ENCODE assay signal across 8 cellular contexts in the genomic region with DNA sequence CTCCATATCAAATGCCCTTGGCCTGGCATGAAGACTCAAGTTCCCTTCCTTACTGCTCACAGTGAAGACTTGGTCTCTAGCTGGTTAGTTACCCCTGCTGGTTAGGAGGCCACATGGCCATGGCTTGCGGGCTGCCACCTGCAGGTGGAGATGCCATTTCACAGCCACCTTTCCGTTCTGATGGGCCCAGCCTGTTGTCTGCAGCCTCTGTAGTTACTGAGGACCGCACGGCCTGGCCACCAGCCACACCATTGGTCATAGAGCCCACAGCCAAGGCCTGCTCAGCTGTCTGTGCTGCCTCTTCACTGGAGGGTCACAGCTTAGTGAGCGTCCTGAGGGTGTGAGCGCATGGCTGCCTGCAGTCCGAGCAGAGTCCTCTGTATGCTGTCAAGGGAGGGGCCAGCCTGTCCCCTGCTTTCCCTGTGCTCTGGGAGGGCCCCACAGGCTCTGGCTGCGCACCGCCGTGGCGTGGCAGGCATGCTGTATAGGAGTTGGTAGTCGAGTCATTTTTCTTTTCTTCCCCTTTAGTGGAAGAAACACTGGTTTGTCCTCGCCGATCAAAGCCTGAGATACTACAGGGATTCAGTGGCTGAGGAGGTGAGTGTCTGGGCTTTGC. TPM values are rescaled to one million over a fixed set of nuclear protein-coding genes. Genes with fewer than 3 reads are reported as not detected.
A peak's percentile ranks its signal among the peaks of the same experiment; 100 is the strongest.
DNase-seq lines count a peak whose midpoint lies in the region; ATAC-seq and TF ChIP-seq lines count a peak whose summit lies in the region.

No MANE protein-coding gene starts in this region.

- CTCF ChIA-PET in AG04449 (lab: Yijun Ruan, JAX): no interaction called here

- H3K9me2 ChIP-seq in GM23248 (ENCODE audit: insufficient read depth): no peaks in the 10 kb centered on the region

- peaks cover 49% of the 10 kb centered on the region for H3F3A ChIP-seq in GM23248 (ENCODE audit: insufficient read depth)

- peaks cover 9% of the 10 kb centered on the region for H3K79me2 ChIP-seq in GM23248 (ENCODE audit: insufficient read depth)

- H2AFZ ChIP-seq in GM23248: no peak overlapping the region

- intact Hi-C loops in head of caudate nucleus (cut with DNase I): no loop called here

- no peak overlapping the region for H3K27ac ChIP-seq in GM23248
- H3K27ac ChIP-seq in WERI-Rb-1: no peak overlapping the region
- no peak overlapping the region for H3K27ac ChIP-seq in iPS DF 6.9 (ENCODE audit: low read length)

- H3K4me1 ChIP-seq in GM23248 (ENCODE audit: insufficient read depth) (peaks cover 33% of the 10 kb centered on the region), iPS DF 6.9 (ENCODE audit: control insufficient read depth, insufficient read depth, low read length) (no peaks in the 10 kb centered on the region)

- WGBS in GM23248 (ENCODE audit: low coverage in 1 of 2, low lambda C conversion rate in 2 of 2, missing lambda C conversion rate in 2 of 2), 2 experiments: 80 to 83% methylated on average over 14 of the region's 14 CpGs
- no CpG with 5 or more reads among the region's 14 CpGs for WGBS in iPS DF 6.9 (ENCODE audit: insufficient coverage, insufficient read length)

- H3K4me3 ChIP-seq in AG04449 (ENCODE audit: low read depth, low read length) (no peak overlapping the region), GM23248 (no peak overlapping the region), WERI-Rb-1 (ENCODE audit: low read depth, low read length) (no peak overlapping the region), iPS DF 6.9 (ENCODE audit: low read length) (no peak overlapping the region)

- H3K27me3 ChIP-seq in GM23248 (replicated peaks; ENCODE audit: insufficient read depth) (no peaks in the 10 kb centered on the region), WERI-Rb-1 (ENCODE audit: insufficient read depth, low read depth, severe bottlenecking) (no peaks in the 10 kb centered on the region), iPS DF 6.9 (ENCODE audit: control insufficient read depth, insufficient read depth, low read length) (no peaks in the 10 kb centered on the region)

- ATAC-seq in GM21360 (IDR thresholded peaks at IDR 0.05; ENCODE audit: unreplicated experiment): no peak

- H3K36me3 ChIP-seq in GM23248 (ENCODE audit: low read depth): peaks cover 45% of the 10 kb centered on the region; the same call in 1 of the 2 replicates
- H3K36me3 ChIP-seq in WERI-Rb-1: peaks cover 87% of the 10 kb centered on the region
- peaks cover 14% of the 10 kb centered on the region for H3K36me3 ChIP-seq in iPS DF 6.9 (ENCODE audit: control insufficient read depth, insufficient read depth, low read length)

- peak; percentile 20 for TF ChIP-seq CTCF in AG04449 (IDR thresholded peaks at IDR 0.05; ENCODE audit: insufficient read depth, low read length, missing control alignments)
- peak; percentile 70 for TF ChIP-seq CTCF in WERI-Rb-1 (IDR thresholded peaks at IDR 0.05; ENCODE audit: low read depth, low read length)

- DNase-seq in AG04449 (ENCODE audit: low read depth, low spot score): no peak
- DNase-seq in GM23248: peak; percentile 44
- DNase-seq in WERI-Rb-1: peak; percentile 41
- DNase-seq in iPS DF 6.9 (ENCODE audit: low read depth, low spot score): peak; percentile 29
- DNase-seq in central memory CD4-positive, alpha-beta T cell: no peak
- no peak for DNase-seq in head of caudate nucleus
- no peak for DNase-seq in amniotic stem cell (lab: John Stamatoyannopoulos, UW)

- POLR2A ChIA-PET in AG04449 (lab: Yijun Ruan, JAX): no interaction called here

- in situ Hi-C loops in GM23248 (cut with MboI): no loop called here

- H3K9ac ChIP-seq in GM23248: no peak overlapping the region

- H3K9me3 ChIP-seq in GM23248 (ENCODE audit: low read depth) (no peaks in the 10 kb centered on the region), WERI-Rb-1 (ENCODE audit: severe bottlenecking) (no peaks in the 10 kb centered on the region), iPS DF 6.9 (ENCODE audit: control insufficient read depth, insufficient read depth, low read length) (no peaks in the 10 kb centered on the region)

- H4K20me1 ChIP-seq in GM23248 (ENCODE audit: insufficient read depth): no peaks in the 10 kb centered on the region

- H3K4me2 ChIP-seq in GM23248 (ENCODE audit: unreplicated experiment): no peak overlapping the region

RNA-seq across cellular contexts. Expression of gene PLD6, which starts 59.2 kb away (rescaled TPM):
- 0.65 and 2.0 TPM in 2 replicates for total RNA-seq in GM23248 (2014; rRNA removed; shearing (Covaris generic))
- 0.85 and 1.0 TPM in 2 replicates for polyA plus RNA-seq in GM23248 (2016; fragmentation: Nextera tagmentation; extraction: Ambion mirVana)

Comparison
In these comparisons a context has a peak if more than half of its experiments do, and no peak if none do; other contexts are left out.
1. DNase-seq: peak in GM23248 (single experiment), WERI-Rb-1 (single experiment) and iPS DF 6.9 (single experiment); none in AG04449 (single experiment), central memory CD4-positive, alpha-beta T cell (single experiment), head of caudate nucleus (0 of 42) and amniotic stem cell (single experiment).